ENCODE assay signal across 1 cellular context in the genomic region with DNA sequence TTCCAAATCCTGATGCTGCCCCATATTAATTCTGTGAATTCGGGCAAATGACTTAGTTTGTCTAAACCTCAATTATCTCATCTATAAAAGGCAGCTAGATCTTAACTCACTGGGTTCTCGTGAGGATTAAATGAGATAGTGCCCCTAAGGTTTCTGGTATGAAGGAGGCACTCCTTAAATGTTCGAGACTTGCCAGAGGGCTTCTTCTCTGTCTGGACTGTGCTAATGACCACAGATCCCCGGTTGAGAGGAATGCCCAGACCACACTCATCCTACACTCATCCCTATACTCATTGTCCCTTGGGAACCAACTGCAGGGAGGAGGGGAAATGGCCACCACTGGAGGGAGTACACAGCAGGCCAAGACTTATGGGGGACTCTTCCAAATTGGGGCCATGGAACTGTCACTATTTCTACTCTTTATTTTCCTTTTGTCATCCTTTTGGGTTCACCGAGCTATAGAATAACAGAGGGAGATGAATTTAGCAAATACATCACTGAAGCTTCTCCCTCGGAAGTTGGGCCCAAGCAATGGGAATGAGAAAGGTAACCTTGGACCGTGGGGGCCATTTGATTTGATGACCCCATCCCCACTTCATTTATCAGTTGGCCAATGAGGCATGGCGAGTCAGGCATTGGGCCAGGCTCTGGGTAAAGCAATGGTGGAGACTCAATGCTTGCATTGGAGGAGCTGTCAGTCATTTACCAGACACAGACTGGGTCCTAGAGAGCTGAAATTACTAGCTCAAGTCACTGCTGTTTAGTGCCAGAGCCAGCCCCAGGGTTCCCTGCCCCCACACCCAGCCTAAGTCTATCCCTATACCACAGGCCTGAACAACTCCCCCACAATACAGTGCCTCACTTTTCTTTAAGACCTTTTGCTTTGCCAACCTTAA.
A peak's percentile ranks its signal among the peaks of the same experiment; 100 is the strongest.
TF ChIP-seq lines count a peak whose summit lies in the region.

No MANE protein-coding gene starts in this region.

TF ChIP-seq in K562, 482 proteins besides CTCF, POLR2A, EP300 and RAD21:
- TF ChIP-seq RBFOX2 (IDR thresholded peaks at IDR 0.05; ENCODE audit: low read depth, low read length) (0 out of 2 replicates have a peak, but pooled peaks have one; percentile 9), NONO (IDR thresholded peaks at IDR 0.05; ENCODE audit: low read depth in 2 of 2, low read length in 1 of 2) (no peak), DDX20 (tag; IDR thresholded peaks at IDR 0.05; ENCODE audit: low read depth) (no peak), PPARD (CRISPR knock-in tag; IDR thresholded peaks at IDR 0.05) (no peak), TCF7 (IDR thresholded peaks at IDR 0.05; ENCODE audit: borderline replicate concordance) (no peak), ZNF584 (CRISPR knock-in tag; IDR thresholded peaks at IDR 0.05; ENCODE audit: low read depth) (no peak)
- TF ChIP-seq, protein P1, sequence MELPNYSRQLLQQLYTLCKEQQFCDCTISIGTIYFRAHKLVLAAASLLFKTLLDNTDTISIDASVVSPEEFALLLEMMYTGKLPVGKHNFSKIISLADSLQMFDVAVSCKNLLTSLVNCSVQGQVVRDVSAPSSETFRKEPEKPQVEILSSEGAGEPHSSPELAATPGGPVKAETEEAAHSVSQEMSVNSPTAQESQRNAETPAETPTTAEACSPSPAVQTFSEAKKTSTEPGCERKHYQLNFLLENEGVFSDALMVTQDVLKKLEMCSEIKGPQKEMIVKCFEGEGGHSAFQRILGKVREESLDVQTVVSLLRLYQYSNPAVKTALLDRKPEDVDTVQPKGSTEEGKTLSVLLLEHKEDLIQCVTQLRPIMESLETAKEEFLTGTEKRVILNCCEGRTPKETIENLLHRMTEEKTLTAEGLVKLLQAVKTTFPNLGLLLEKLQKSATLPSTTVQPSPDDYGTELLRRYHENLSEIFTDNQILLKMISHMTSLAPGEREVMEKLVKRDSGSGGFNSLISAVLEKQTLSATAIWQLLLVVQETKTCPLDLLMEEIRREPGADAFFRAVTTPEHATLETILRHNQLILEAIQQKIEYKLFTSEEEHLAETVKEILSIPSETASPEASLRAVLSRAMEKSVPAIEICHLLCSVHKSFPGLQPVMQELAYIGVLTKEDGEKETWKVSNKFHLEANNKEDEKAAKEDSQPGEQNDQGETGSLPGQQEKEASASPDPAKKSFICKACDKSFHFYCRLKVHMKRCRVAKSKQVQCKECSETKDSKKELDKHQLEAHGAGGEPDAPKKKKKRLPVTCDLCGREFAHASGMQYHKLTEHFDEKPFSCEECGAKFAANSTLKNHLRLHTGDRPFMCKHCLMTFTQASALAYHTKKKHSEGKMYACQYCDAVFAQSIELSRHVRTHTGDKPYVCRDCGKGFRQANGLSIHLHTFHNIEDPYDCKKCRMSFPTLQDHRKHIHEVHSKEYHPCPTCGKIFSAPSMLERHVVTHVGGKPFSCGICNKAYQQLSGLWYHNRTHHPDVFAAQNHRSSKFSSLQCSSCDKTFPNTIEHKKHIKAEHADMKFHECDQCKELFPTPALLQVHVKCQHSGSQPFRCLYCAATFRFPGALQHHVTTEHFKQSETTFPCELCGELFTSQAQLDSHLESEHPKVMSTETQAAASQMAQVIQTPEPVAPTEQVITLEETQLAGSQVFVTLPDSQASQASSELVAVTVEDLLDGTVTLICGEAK (IDR thresholded peaks at IDR 0.05) = no peak
- TF ChIP-seq, protein P1 (CRISPR knock-in tag; IDR thresholded peaks at IDR 0.05) = peak; percentile 9; the same call in 1 of the 2 replicates
- TF ChIP-seq, protein P2, sequence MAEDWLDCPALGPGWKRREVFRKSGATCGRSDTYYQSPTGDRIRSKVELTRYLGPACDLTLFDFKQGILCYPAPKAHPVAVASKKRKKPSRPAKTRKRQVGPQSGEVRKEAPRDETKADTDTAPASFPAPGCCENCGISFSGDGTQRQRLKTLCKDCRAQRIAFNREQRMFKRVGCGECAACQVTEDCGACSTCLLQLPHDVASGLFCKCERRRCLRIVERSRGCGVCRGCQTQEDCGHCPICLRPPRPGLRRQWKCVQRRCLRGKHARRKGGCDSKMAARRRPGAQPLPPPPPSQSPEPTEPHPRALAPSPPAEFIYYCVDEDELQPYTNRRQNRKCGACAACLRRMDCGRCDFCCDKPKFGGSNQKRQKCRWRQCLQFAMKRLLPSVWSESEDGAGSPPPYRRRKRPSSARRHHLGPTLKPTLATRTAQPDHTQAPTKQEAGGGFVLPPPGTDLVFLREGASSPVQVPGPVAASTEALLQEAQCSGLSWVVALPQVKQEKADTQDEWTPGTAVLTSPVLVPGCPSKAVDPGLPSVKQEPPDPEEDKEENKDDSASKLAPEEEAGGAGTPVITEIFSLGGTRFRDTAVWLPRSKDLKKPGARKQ (CRISPR knock-in tag; IDR thresholded peaks at IDR 0.05) = no peak
- TF ChIP-seq, protein P3, sequence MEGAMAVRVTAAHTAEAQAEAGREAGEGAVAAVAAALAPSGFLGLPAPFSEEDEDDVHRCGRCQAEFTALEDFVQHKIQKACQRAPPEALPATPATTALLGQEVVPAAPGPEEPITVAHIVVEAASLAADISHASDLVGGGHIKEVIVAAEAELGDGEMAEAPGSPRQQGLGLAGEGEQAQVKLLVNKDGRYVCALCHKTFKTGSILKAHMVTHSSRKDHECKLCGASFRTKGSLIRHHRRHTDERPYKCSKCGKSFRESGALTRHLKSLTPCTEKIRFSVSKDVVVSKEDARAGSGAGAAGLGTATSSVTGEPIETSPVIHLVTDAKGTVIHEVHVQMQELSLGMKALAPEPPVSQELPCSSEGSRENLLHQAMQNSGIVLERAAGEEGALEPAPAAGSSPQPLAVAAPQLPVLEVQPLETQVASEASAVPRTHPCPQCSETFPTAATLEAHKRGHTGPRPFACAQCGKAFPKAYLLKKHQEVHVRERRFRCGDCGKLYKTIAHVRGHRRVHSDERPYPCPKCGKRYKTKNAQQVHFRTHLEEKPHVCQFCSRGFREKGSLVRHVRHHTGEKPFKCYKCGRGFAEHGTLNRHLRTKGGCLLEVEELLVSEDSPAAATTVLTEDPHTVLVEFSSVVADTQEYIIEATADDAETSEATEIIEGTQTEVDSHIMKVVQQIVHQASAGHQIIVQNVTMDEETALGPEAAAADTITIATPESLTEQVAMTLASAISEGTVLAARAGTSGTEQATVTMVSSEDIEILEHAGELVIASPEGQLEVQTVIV (CRISPR knock-in tag; IDR thresholded peaks at IDR 0.05; ENCODE audit: borderline replicate concordance) = no peak
